12 cellular contexts compared by ENCODE assay signal in the genomic region with DNA sequence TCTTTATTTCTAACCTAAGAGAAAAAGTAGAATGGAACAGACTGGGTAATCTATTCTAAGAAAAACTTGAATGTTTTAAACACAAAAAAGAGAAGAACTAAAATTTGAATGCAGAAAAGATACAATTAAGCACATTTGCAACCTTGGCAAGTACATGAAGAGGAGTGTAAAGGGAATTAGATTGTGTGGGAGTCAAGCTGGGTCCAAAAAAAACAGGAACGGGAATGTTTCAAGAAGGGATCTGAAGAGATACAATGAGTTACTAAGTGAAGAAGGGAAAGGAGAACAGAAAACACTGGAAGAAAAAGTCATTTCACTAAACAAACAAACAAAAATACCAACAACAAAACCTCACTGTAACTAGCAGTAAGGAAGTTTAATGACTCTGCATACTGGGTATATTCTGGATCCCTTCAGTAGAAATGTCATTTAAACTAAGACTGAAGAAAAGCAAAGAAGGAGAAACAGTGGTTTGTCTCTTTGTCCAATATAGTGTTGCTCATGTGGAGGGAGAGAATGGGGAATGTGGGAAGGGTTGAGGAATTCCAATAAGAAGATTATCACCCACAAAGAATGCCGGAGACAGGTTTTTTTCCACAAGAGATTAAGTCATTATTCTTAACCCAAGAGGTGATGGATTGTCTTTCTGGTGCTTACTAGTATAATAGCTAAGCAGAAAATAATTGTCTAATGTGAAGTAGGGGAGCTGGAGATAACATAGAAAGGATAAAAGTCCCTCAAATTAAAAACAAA. TPM values are rescaled to one million over a fixed set of nuclear protein-coding genes. Genes with fewer than 3 reads are reported as not detected.
DNase-seq lines count a peak whose midpoint lies in the region; ATAC-seq, FAIRE-seq and TF ChIP-seq lines count a peak whose summit lies in the region.
"Had no signal": no experiment of that assay in that cellular context is flagged by ENCODE, and none has a peak within 500 bp of the region (broad histone marks: within the 10 kb centered on the region; RNA-seq: fewer than 3 reads in every experiment).

No MANE protein-coding gene starts in this region.

- no peak for DNase-seq in activated T-cell treated with anti-CD3 and anti-CD28 coated beads, Interleukin-2, amount 50 U/mL, for 72 hours
- DNase-seq in activated T-cell treated with anti-CD3 and anti-CD28 coated beads for 4 hours = no peak
- peak; percentile 23 for DNase-seq in fibroblast of peridontal ligament (ENCODE audit: extremely low read depth)
- DNase-seq in stimulated activated effector memory CD8-positive, alpha-beta T cell treated with anti-CD3 and anti-CD28 coated beads, Interleukin-12 subunit alpha, Interleukin-12 subunit beta, amount 100 ng/mL, for 72 hours (ENCODE audit: low spot score in 2 of 2) = no peak
- DNase-seq in GM19239 (ENCODE audit: insufficient read length, low spot score) = no peak
- no peak for DNase-seq in RKO (ENCODE audit: low spot score)
- DNase-seq: activated CD4-positive, CD25-positive, alpha-beta regulatory T cell; stimulated activated CD4-positive, alpha-beta T cell treated with anti-CD3 and anti-CD28 coated beads, Interleukin-4, amount 100 ng/mL, for 1 hour; stimulated activated naive CD4-positive, alpha-beta T cell treated with Interleukin-2 at 50 U/mL for 16 hours had no signal

- H2AFZ ChIP-seq in OCI-LY3 (ENCODE audit: low read depth, low read length) = no peak overlapping the region

- peak overlapping the region; percentile 1 to 70 for H3K4me3 Mint-ChIP-seq in activated T-cell treated with anti-CD3 and anti-CD28 coated beads, Interleukin-2, amount 50 U/mL, for 72 hours
- peak overlapping the region; percentile 62 for H3K4me3 Mint-ChIP-seq in stimulated activated effector memory CD8-positive, alpha-beta T cell treated with anti-CD3 and anti-CD28 coated beads, Interleukin-12 subunit alpha, Interleukin-12 subunit beta, amount 100 ng/mL, for 72 hours

- H3K9me3 ChIP-seq in OCI-LY3 (ENCODE audit: insufficient read depth, low read length) = no peaks in the 10 kb centered on the region

- peaks cover 23% of the 10 kb centered on the region for H3K4me1 Mint-ChIP-seq in activated T-cell treated with anti-CD3 and anti-CD28 coated beads, Interleukin-2, amount 50 U/mL, for 72 hours (ENCODE audit: low read depth)
- H3K4me1 Mint-ChIP-seq in stimulated activated effector memory CD8-positive, alpha-beta T cell treated with anti-CD3 and anti-CD28 coated beads, Interleukin-12 subunit alpha, Interleukin-12 subunit beta, amount 100 ng/mL, for 72 hours = peaks cover 27% of the 10 kb centered on the region

- ATAC-seq in activated T-cell treated with anti-CD3 and anti-CD28 coated beads, Interleukin-2, amount 50 U/mL, for 72 hours (replicated peaks in 1 of 2) = peak; percentile 2 to 40
- ATAC-seq in stimulated activated effector memory CD8-positive, alpha-beta T cell treated with anti-CD3 and anti-CD28 coated beads, Interleukin-12 subunit alpha, Interleukin-12 subunit beta, amount 100 ng/mL, for 72 hours = no peak
- no peak for ATAC-seq in GM19023 (IDR thresholded peaks at IDR 0.05; ENCODE audit: unreplicated experiment)

- FAIRE-seq in GM19239 (lab: Jason Lieb, UNC) = no peak

- no peak overlapping the region for H3K4me3 ChIP-seq in OCI-LY3 (ENCODE audit: low read length)
- H3K4me3 ChIP-seq: lung had no signal

- H3K27me3 Mint-ChIP-seq in activated T-cell treated with anti-CD3 and anti-CD28 coated beads, Interleukin-2, amount 50 U/mL, for 72 hours (ENCODE audit: low read depth) = no peaks in the 10 kb centered on the region

- no peaks in the 10 kb centered on the region for H3K79me2 ChIP-seq in OCI-LY3 (ENCODE audit: low read length)

- no peak overlapping the region for H3K9ac ChIP-seq in OCI-LY3 (ENCODE audit: low read length)

- H3K27ac Mint-ChIP-seq in activated T-cell treated with anti-CD3 and anti-CD28 coated beads, Interleukin-2, amount 50 U/mL, for 72 hours = peak overlapping the region; percentile 38
- peak overlapping the region; percentile 95 for H3K27ac Mint-ChIP-seq in stimulated activated effector memory CD8-positive, alpha-beta T cell treated with anti-CD3 and anti-CD28 coated beads, Interleukin-12 subunit alpha, Interleukin-12 subunit beta, amount 100 ng/mL, for 72 hours

- H3K36me3 ChIP-seq in OCI-LY3 (replicated peaks; ENCODE audit: low read depth, low read length) = no peaks in the 10 kb centered on the region

- no peak for TF ChIP-seq CTCF in OCI-LY3 (IDR thresholded peaks at IDR 0.05; ENCODE audit: low read depth, low read length)

- no peak overlapping the region for H3K27ac ChIP-seq in OCI-LY3 (ENCODE audit: low read length)

- peaks cover 0 to 5% of the 10 kb centered on the region in 2 donors for H3K36me3 Mint-ChIP-seq in activated T-cell treated with anti-CD3 and anti-CD28 coated beads, Interleukin-2, amount 50 U/mL, for 72 hours (ENCODE audit: insufficient read depth in 2 of 2)
- no peaks in the 10 kb centered on the region for H3K36me3 Mint-ChIP-seq in stimulated activated effector memory CD8-positive, alpha-beta T cell treated with anti-CD3 and anti-CD28 coated beads, Interleukin-12 subunit alpha, Interleukin-12 subunit beta, amount 100 ng/mL, for 72 hours

- H3K4me2 ChIP-seq in OCI-LY3 (ENCODE audit: low read length) = peak overlapping the region; percentile 21; the same call in 1 of the 2 replicates

- no peaks in the 10 kb centered on the region for H3K27me3 ChIP-seq in OCI-LY3 (ENCODE audit: low read depth, low read length)

- H3K9me3 Mint-ChIP-seq in activated T-cell treated with anti-CD3 and anti-CD28 coated beads, Interleukin-2, amount 50 U/mL, for 72 hours = peaks cover 0 to 3% of the 10 kb centered on the region in 2 donors
- peaks cover 5% of the 10 kb centered on the region for H3K9me3 Mint-ChIP-seq in stimulated activated effector memory CD8-positive, alpha-beta T cell treated with anti-CD3 and anti-CD28 coated beads, Interleukin-12 subunit alpha, Interleukin-12 subunit beta, amount 100 ng/mL, for 72 hours

- H3K4me1 ChIP-seq in OCI-LY3 (ENCODE audit: low read length) = peaks cover 14% of the 10 kb centered on the region

- no peaks in the 10 kb centered on the region for H4K20me1 ChIP-seq in OCI-LY3 (ENCODE audit: insufficient read depth, low read length)

RNA-seq across cellular contexts. Expression of a gene that starts 50.4 kb away (rescaled TPM):
- 1 to 10 TPM; 2.4 to 7.8 TPM for total RNA-seq in activated T-cell treated with anti-CD3 and anti-CD28 coated beads, Interleukin-2, amount 50 U/mL, for 72 hours

Comparison
In these comparisons a context has a peak if more than half of its experiments do, and no peak if none do; other contexts are left out.
1. ATAC-seq: peak in activated T-cell treated with anti-CD3 and anti-CD28 coated beads, Interleukin-2, amount 50 U/mL, for 72 hours (2 of 2); none in stimulated activated effector memory CD8-positive, alpha-beta T cell treated with anti-CD3 and anti-CD28 coated beads, Interleukin-12 subunit alpha, Interleukin-12 subunit beta, amount 100 ng/mL, for 72 hours (single experiment) and GM19023 (single experiment).